In the genomic region with DNA sequence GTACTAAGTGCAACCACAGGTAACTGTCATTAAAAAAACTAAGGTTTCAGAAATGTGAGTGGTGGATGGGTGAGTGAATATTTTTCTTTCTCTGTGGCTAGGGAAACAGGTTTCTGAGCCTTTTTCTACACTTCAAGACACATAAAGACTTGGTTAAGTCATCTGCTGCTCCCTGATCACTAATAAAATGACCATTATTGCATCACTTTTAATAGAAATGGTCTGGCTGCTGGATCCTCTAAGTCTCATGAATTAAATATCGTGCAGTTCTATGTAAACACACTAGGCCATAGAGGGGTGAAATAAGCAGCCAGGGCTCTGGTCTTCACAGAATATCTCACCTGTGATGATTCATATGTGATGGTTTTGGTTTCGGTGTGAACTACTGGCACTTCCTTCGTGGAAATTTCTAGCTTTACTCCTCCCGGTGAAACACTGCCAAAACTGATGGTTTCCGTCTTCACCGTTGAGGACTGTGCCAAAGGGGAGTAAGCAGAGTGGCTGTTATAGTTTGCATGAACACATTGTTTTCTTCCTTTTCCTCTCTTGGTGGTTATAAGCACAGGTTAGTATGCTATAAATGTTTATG, we compare ENCODE assay signal across 18 cellular contexts.
"Had no signal": no experiment of that assay in that cellular context is flagged by ENCODE, and none has a peak within 500 bp of the region (broad histone marks: within the 10 kb centered on the region; RNA-seq: fewer than 3 reads in every experiment).

No MANE protein-coding gene starts in this region.

- H3K4me1 ChIP-seq: ascending aorta, breast epithelium, psoas muscle, right lobe of liver, stomach had no signal

- H3K9me3 ChIP-seq: ascending aorta, breast epithelium, psoas muscle, right lobe of liver, thoracic aorta had no signal

- H3K27me3 Mint-ChIP-seq: dendritic cell treated with granulocyte-macrophage colony-stimulating factor and Interleukin-4, amounts not matched to agents 40 ng/mL and 50 ng/mL, for 4 days had no signal

- DNase-seq: activated CD4-positive, CD25-positive, alpha-beta regulatory T cell; activated CD8-positive, alpha-beta memory T cell treated with anti-CD3 and anti-CD28 coated beads, Interleukin-2, amount 50 U/mL, for 48 hours; activated CD8-positive, alpha-beta T cell treated with anti-CD3 and anti-CD28 coated beads for 36 hours; activated T-cell treated with anti-CD3 and anti-CD28 coated beads, Interleukin-2, amount 50 U/mL, for 72 hours; head of caudate nucleus; mesendoderm; psoas muscle; right lobe of liver; stomach; SW 1271 had no signal

- H3K27ac ChIP-seq: ascending aorta, breast epithelium, epithelial cell of prostate, psoas muscle, right lobe of liver, stomach, thoracic aorta had no signal

- H3K4me3 ChIP-seq: ascending aorta, breast epithelium, psoas muscle, right lobe of liver, stomach, thoracic aorta had no signal

- H3K9me3 Mint-ChIP-seq: activated CD8-positive, alpha-beta T cell treated with anti-CD3 and anti-CD28 coated beads for 36 hours; activated T-cell treated with anti-CD3 and anti-CD28 coated beads, Interleukin-2, amount 50 U/mL, for 72 hours; dendritic cell treated with granulocyte-macrophage colony-stimulating factor and Interleukin-4, amounts not matched to agents 40 ng/mL and 50 ng/mL, for 4 days; nephron; T-helper 2 cell treated with Interferon-gamma antibody and Interleukin-4, amounts not matched to agents 5 μg/mL and 100 μg/mL, for 36 hours had no signal

- H3K4me1 Mint-ChIP-seq: nephron had no signal

- H3K4me3 Mint-ChIP-seq: activated CD8-positive, alpha-beta T cell treated with anti-CD3 and anti-CD28 coated beads for 36 hours; activated T-cell treated with anti-CD3 and anti-CD28 coated beads, Interleukin-2, amount 50 U/mL, for 72 hours; dendritic cell treated with granulocyte-macrophage colony-stimulating factor and Interleukin-4, amounts not matched to agents 40 ng/mL and 50 ng/mL, for 4 days; nephron; T-helper 2 cell treated with Interferon-gamma antibody and Interleukin-4, amounts not matched to agents 5 μg/mL and 100 μg/mL, for 36 hours had no signal

- H3K36me3 ChIP-seq: ascending aorta, breast epithelium, right lobe of liver, thoracic aorta had no signal

- FAIRE-seq: frontal cortex had no signal

- H3K27me3 ChIP-seq: ascending aorta, breast epithelium, right lobe of liver, stomach had no signal

- ATAC-seq: activated CD8-positive, alpha-beta T cell treated with anti-CD3 and anti-CD28 coated beads for 36 hours; activated T-cell treated with anti-CD3 and anti-CD28 coated beads, Interleukin-2, amount 50 U/mL, for 72 hours; psoas muscle; right lobe of liver had no signal

- H3K27ac Mint-ChIP-seq: activated CD8-positive, alpha-beta T cell treated with anti-CD3 and anti-CD28 coated beads for 36 hours; activated T-cell treated with anti-CD3 and anti-CD28 coated beads, Interleukin-2, amount 50 U/mL, for 72 hours; dendritic cell treated with granulocyte-macrophage colony-stimulating factor and Interleukin-4, amounts not matched to agents 40 ng/mL and 50 ng/mL, for 4 days; nephron; T-helper 2 cell treated with Interferon-gamma antibody and Interleukin-4, amounts not matched to agents 5 μg/mL and 100 μg/mL, for 36 hours had no signal
